ENCODE assay signal across 20 cellular contexts in genomic region chr11:15157181-15157580, GRCh38. TPM values are rescaled to one million over a fixed set of nuclear protein-coding genes. Genes with fewer than 3 reads are reported as not detected.
DNase-seq lines count a peak whose midpoint lies in the region; ATAC-seq and TF ChIP-seq lines count a peak whose summit lies in the region.
"Had no signal": no experiment of that assay in that cellular context is flagged by ENCODE, and none has a peak within 500 bp of the region (broad histone marks: within the 10 kb centered on the region; RNA-seq: fewer than 3 reads in every experiment).

No MANE protein-coding gene starts in this region.

- H3K27me3 ChIP-seq in smooth muscle cell (ENCODE audit: low read depth) = peaks cover 6% of the 10 kb centered on the region
- H3K27me3 ChIP-seq: ascending aorta, left lung, Peyer's patch, tibial nerve had no signal

- H4K20me1 ChIP-seq in smooth muscle cell (ENCODE audit: low read depth) = no peaks in the 10 kb centered on the region

- 45% methylated on average over 3 of the region's 3 CpGs for WGBS in smooth muscle cell (ENCODE audit: low lambda C conversion rate)

- H3K4me2 ChIP-seq in smooth muscle cell = peak overlapping the region; percentile 15

- TF ChIP-seq CTCF in smooth muscle cell (IDR thresholded peaks at IDR 0.05; ENCODE audit: borderline replicate concordance, insufficient read depth, poor library complexity, severe bottlenecking) (no peak), mucosa of descending colon (IDR thresholded peaks at IDR 0.05) (no peak)

- H3K79me2 ChIP-seq in smooth muscle cell (ENCODE audit: low read depth) = no peaks in the 10 kb centered on the region

- no peak overlapping the region for H3K27ac ChIP-seq in smooth muscle cell (ENCODE audit: low read depth)
- H3K27ac ChIP-seq: ascending aorta, left lung had no signal

- H3F3A ChIP-seq in smooth muscle cell (ENCODE audit: low read depth) = no peaks in the 10 kb centered on the region

- DNase-seq in GM04503 (ENCODE audit: low read depth) (peak; percentile 78), amniotic epithelial cell (ENCODE audit: low read depth) (peak; percentile 78), fibroblast of the conjunctiva (ENCODE audit: low read depth) (peak; percentile 46), smooth muscle cell (lab: John Stamatoyannopoulos, UW; ENCODE audit: unreplicated experiment) (no peak), mucosa of descending colon (no peak), GDM1 (lab: John Stamatoyannopoulos, UW) (no peak), NCI-H187 treated with DMSO at 0.1 percent for 48 hours (lab: John Stamatoyannopoulos, UW) (no peak)
- DNase-seq: activated CD4-positive, alpha-beta T cell treated with anti-CD3 and anti-CD28 coated beads, Interleukin-2, amount 10 ng/mL, durations not matched to agents 24 days and 14 days; activated T-cell treated with anti-CD3 and anti-CD28 coated beads, Interleukin-2, amount 50 U/mL, for 72 hours; CD8-positive, alpha-beta T cell; effector CD4-positive, alpha-beta T cell; head of caudate nucleus; left lung; natural killer cell; NCI-H1436 treated with DMSO at 0.1 percent for 48 hours; NCI-H526; Peyer's patch; stimulated activated CD4-positive, alpha-beta T cell treated with anti-CD3 and anti-CD28 coated beads, Interleukin-1b, Interleukin-23, amount 100 ng/mL, for 48 hours had no signal

- ATAC-seq in mucosa of descending colon = no peak
- ATAC-seq: activated T-cell treated with anti-CD3 and anti-CD28 coated beads, Interleukin-2, amount 50 U/mL, for 72 hours; CD8-positive, alpha-beta T cell; left lung; natural killer cell had no signal

- H3K4me3 ChIP-seq in smooth muscle cell = no peak overlapping the region
- H3K4me3 ChIP-seq in mucosa of descending colon = no peak overlapping the region
- H3K4me3 ChIP-seq: ascending aorta, left lung, Peyer's patch, tibial nerve had no signal

- H3K9ac ChIP-seq in smooth muscle cell (ENCODE audit: low read depth) = no peak overlapping the region

- intact Hi-C loops in mucosa of descending colon (cut with DNase I, micrococcal nuclease) = no loop called here

- H3K36me3 ChIP-seq in smooth muscle cell (ENCODE audit: low read depth) = no peaks in the 10 kb centered on the region
- no peaks in the 10 kb centered on the region for H3K36me3 ChIP-seq in mucosa of descending colon (ENCODE audit: low read depth)
- H3K36me3 ChIP-seq: ascending aorta, left lung, Peyer's patch, tibial nerve had no signal

- no peak overlapping the region for H2AFZ ChIP-seq in smooth muscle cell (ENCODE audit: low read depth)

- H3K4me1 ChIP-seq in smooth muscle cell (ENCODE audit: low read depth) (no peaks in the 10 kb centered on the region), mucosa of descending colon (ENCODE audit: low read depth) (peaks cover 9% of the 10 kb centered on the region)
- H3K4me1 ChIP-seq: ascending aorta, left lung, Peyer's patch had no signal

- no peaks in the 10 kb centered on the region for H3K9me3 ChIP-seq in smooth muscle cell (replicated peaks; ENCODE audit: low read depth)
- no peaks in the 10 kb centered on the region for H3K9me3 ChIP-seq in mucosa of descending colon
- H3K9me3 ChIP-seq: ascending aorta, left lung, Peyer's patch, tibial nerve had no signal

RNA-seq across cellular contexts. Expression of gene INSC, which starts 42.5 kb away (rescaled TPM):
- total RNA-seq in smooth muscle cell (not detected in 2 replicates), mucosa of descending colon (1 to 10 TPM; 1.4 to 4.2 (median 2.6) TPM)
- not detected in 2 replicates for polyA plus RNA-seq in smooth muscle cell
- total RNA-seq: activated CD4-positive, alpha-beta T cell treated with anti-CD3 and anti-CD28 coated beads, Interleukin-2, amount 10 ng/mL, durations not matched to agents 24 days and 14 days; ascending aorta; CD8-positive, alpha-beta T cell had no signal

Comparison
In these comparisons a context has a peak if more than half of its experiments do, and no peak if none do; other contexts are left out.
1. DNase-seq: peak in GM04503 (single experiment), amniotic epithelial cell (single experiment) and fibroblast of the conjunctiva (single experiment); none in smooth muscle cell (single experiment), mucosa of descending colon (0 of 3), GDM1 (single experiment) and NCI-H187 treated with DMSO at 0.1 percent for 48 hours (single experiment).